ENCODE assay signal across 1 cellular context in the genomic region with DNA sequence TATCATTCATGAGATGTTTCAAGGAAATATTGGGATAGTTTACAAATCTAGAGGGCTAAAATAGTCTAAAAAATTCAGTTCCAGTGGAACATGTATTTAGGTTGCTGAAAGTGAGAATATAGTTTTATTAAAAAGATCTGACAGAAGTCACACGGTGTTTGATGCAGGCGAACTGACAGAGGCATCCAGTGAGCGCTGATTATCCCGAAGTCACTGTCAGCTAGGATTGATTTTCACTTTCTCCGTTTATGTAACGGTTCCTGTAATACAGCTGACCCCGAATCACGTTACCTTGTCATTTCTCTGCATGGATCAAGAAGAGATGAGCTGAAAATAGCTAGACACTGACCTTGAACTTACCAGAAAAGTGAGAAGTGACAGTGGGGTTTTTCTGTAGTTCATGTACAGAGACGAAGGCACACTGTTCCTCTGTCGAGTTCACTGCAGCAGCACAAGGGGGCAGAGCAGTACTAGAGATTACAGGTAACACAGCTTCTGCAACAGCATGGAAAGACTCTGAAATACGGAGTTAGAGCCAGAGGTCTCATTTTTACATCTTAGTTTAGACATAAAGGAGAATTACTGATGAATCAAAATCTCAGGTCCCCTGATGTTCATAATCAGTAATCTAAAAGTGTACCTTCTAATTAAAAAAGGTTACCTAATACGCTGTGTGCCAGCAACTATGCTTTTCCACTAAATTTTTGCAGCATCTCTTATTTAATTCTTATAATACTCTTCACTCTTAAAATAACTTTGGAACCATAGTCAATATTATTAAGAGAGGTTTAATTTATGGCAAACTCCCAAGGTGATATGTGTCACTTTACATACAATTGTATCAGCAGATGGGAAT.
TF ChIP-seq lines count a peak whose summit lies in the region.

No MANE protein-coding gene starts in this region.

TF ChIP-seq in HepG2, 621 proteins besides CTCF, POLR2A, EP300 and RAD21 (continued from another document):
- TF ChIP-seq ZBED4 (CRISPR knock-in tag; IDR thresholded peaks at IDR 0.05; ENCODE audit: borderline replicate concordance) (no peak), STAT6 (CRISPR knock-in tag; IDR thresholded peaks at IDR 0.05; ENCODE audit: borderline replicate concordance) (no peak), ZNF350 (CRISPR knock-in tag; IDR thresholded peaks at IDR 0.05; ENCODE audit: borderline replicate concordance, low read depth) (no peak), ZIK1 (CRISPR knock-in tag; IDR thresholded peaks at IDR 0.05; ENCODE audit: borderline replicate concordance, low read depth) (no peak), ZNF782 (CRISPR knock-in tag; IDR thresholded peaks at IDR 0.05; ENCODE audit: borderline replicate concordance) (no peak), HDAC1 (CRISPR knock-in tag; IDR thresholded peaks at IDR 0.05) (no peak), SALL1 (CRISPR knock-in tag; IDR thresholded peaks at IDR 0.05) (no peak), CEBPG (CRISPR knock-in tag; IDR thresholded peaks at IDR 0.05) (no peak), ZNF589 (CRISPR knock-in tag; conservative IDR thresholded peaks at IDR 0.05) (no peak), KDM2A (CRISPR knock-in tag; IDR thresholded peaks at IDR 0.05; ENCODE audit: borderline replicate concordance, low read depth) (no peak), PRMT3 (CRISPR knock-in tag; IDR thresholded peaks at IDR 0.05; ENCODE audit: borderline replicate concordance, low read depth) (no peak), ZFP36L2 (CRISPR knock-in tag; IDR thresholded peaks at IDR 0.05) (no peak), ZNF652 (CRISPR knock-in tag; IDR thresholded peaks at IDR 0.05; ENCODE audit: borderline replicate concordance, low read depth) (no peak), SMC3 (IDR thresholded peaks at IDR 0.05; ENCODE audit: low read length) (peak; percentile 77), STAG1 (CRISPR knock-in tag; IDR thresholded peaks at IDR 0.05) (peak; percentile 82), ZNF510 (CRISPR knock-in tag; IDR thresholded peaks at IDR 0.05; ENCODE audit: low read depth) (no peak)
